Comparison of ENCODE assay signal across 18 cellular contexts in genomic region chr4:40848981-40849380, GRCh38.
A peak's percentile ranks its signal among the peaks of the same experiment; 100 is the strongest.
DNase-seq lines count a peak whose midpoint lies in the region; ATAC-seq, FAIRE-seq and TF ChIP-seq lines count a peak whose summit lies in the region.
"Had no signal": no experiment of that assay in that cellular context is flagged by ENCODE, and none has a peak within 500 bp of the region (broad histone marks: within the 10 kb centered on the region; RNA-seq: fewer than 3 reads in every experiment).

No MANE protein-coding gene starts in this region.

- H3K27ac ChIP-seq in GM23338 (ENCODE audit: low read depth) (peak overlapping the region; percentile 28; the same call in 1 of the 2 replicates), angular gyrus (ENCODE audit: low read depth, low read length) (peak overlapping the region; percentile 51)
- H3K27ac ChIP-seq: PC-9, thoracic aorta had no signal

- DNase-seq in GM23338 (ENCODE audit: low spot score), result no peak
- peak; percentile 14 for DNase-seq in fibroblast of gingiva (ENCODE audit: low read depth)
- DNase-seq in pons (ENCODE audit: low spot score), result peak; percentile 61
- no peak for DNase-seq in frontal cortex (ENCODE audit: low spot score in 2 of 2)
- DNase-seq in activated CD4-positive, alpha-beta T cell treated with anti-CD3 and anti-CD28 coated beads for 1 hour, result no peak
- DNase-seq in urothelium cell line (ENCODE audit: low spot score), result no peak
- DNase-seq: activated CD4-positive, alpha-beta T cell treated with anti-CD3 and anti-CD28 coated beads, Interleukin-2, amount 10 ng/mL, durations not matched to agents 24 days and 14 days; activated CD8-positive, alpha-beta memory T cell treated with anti-CD3 and anti-CD28 coated beads, Interleukin-2, amount 50 U/mL, for 48 hours; GOT3; NCI-H748 treated with DMSO at 0.1 percent for 48 hours; PC-9; right cardiac atrium; stimulated activated CD4-positive, alpha-beta T cell treated with anti-CD3 and anti-CD28 coated beads, Interleukin-1b, Interleukin-23, amount 100 ng/mL, for 48 hours had no signal

- peaks cover 29% of the 10 kb centered on the region for H3K4me1 ChIP-seq in GM23338 (ENCODE audit: insufficient read depth)

- H3K27ac Mint-ChIP-seq in GM23338, result peak overlapping the region; percentile 47
- H3K27ac Mint-ChIP-seq: activated CD4-positive, alpha-beta T cell treated with anti-CD3 and anti-CD28 coated beads, Interleukin-2, amount 10 ng/mL, durations not matched to agents 24 days and 14 days; IgD-negative memory B cell had no signal

- ATAC-seq in GM23338 (no peak), GM19455 (IDR thresholded peaks at IDR 0.05; ENCODE audit: unreplicated experiment) (no peak)
- ATAC-seq: right cardiac atrium had no signal

- H3F3A ChIP-seq in GM23338 (replicated peaks; ENCODE audit: low read depth), result no peaks in the 10 kb centered on the region

- H3K4me3 ChIP-seq in GM23338, result no peak overlapping the region
- H3K4me3 ChIP-seq: ascending aorta, PC-9, thoracic aorta had no signal

- TF ChIP-seq CTCF in GM23338 (conservative IDR thresholded peaks at IDR 0.05; ENCODE audit: low read depth in 2 of 2), result no peak

- no peaks in the 10 kb centered on the region; the same call in 1 of the 2 replicates for H3K9me2 ChIP-seq in GM23338 (ENCODE audit: insufficient read depth)

- H3K9me3 Mint-ChIP-seq in GM23338, result no peaks in the 10 kb centered on the region
- H3K9me3 Mint-ChIP-seq: activated CD4-positive, alpha-beta T cell treated with anti-CD3 and anti-CD28 coated beads, Interleukin-2, amount 10 ng/mL, durations not matched to agents 24 days and 14 days; IgD-negative memory B cell had no signal

- H3K4me2 ChIP-seq in GM23338, result peak overlapping the region; percentile 42; the same call in 1 of the 2 replicates
- H3K4me2 ChIP-seq: PC-9 had no signal

- H3K27me3 Mint-ChIP-seq in GM23338 (ENCODE audit: insufficient read depth, low read depth, poor library complexity), result peaks cover 8% of the 10 kb centered on the region

- H3K36me3 Mint-ChIP-seq in GM23338 (ENCODE audit: low read depth), result peaks cover 14% of the 10 kb centered on the region
- H3K36me3 Mint-ChIP-seq: IgD-negative memory B cell had no signal

- peaks cover 2% of the 10 kb centered on the region; the same call in 1 of the 2 replicates for H3K36me3 ChIP-seq in GM23338 (ENCODE audit: insufficient read depth)
- H3K36me3 ChIP-seq: ascending aorta, thoracic aorta had no signal

- H3K79me2 ChIP-seq in GM23338 (replicated peaks; ENCODE audit: insufficient read depth), result peaks cover 90% of the 10 kb centered on the region

- no peak for FAIRE-seq in frontal cortex (lab: Jason Lieb, UNC)
- no peak for FAIRE-seq in urothelium cell line (lab: Jason Lieb, UNC)

- peaks cover 42% of the 10 kb centered on the region for H3K4me1 Mint-ChIP-seq in GM23338
- H3K4me1 Mint-ChIP-seq: activated CD4-positive, alpha-beta T cell treated with anti-CD3 and anti-CD28 coated beads, Interleukin-2, amount 10 ng/mL, durations not matched to agents 24 days and 14 days; IgD-negative memory B cell had no signal

- no peak overlapping the region for H2AFZ ChIP-seq in GM23338
- H2AFZ ChIP-seq: PC-9 had no signal

- peak overlapping the region; percentile 0; the same call in 1 of the 3 replicates for H3K4me3 Mint-ChIP-seq in GM23338
- H3K4me3 Mint-ChIP-seq: activated CD4-positive, alpha-beta T cell treated with anti-CD3 and anti-CD28 coated beads, Interleukin-2, amount 10 ng/mL, durations not matched to agents 24 days and 14 days; IgD-negative memory B cell had no signal

- H3K27me3 ChIP-seq in GM23338 (ENCODE audit: insufficient read depth), result no peaks in the 10 kb centered on the region
- H3K27me3 ChIP-seq: ascending aorta had no signal

- peaks cover 16% of the 10 kb centered on the region for H4K20me1 ChIP-seq in GM23338 (replicated peaks; ENCODE audit: insufficient read depth)

TF ChIP-seq in GM23338, 12 proteins besides CTCF, POLR2A, EP300 and RAD21 (continues in another document):
- TF ChIP-seq JUNB (IDR thresholded peaks at IDR 0.05; ENCODE audit: unreplicated experiment) (no peak), EZH2 (IDR thresholded peaks at IDR 0.05; ENCODE audit: low read depth, unreplicated experiment) (no peak), STAT1 (IDR thresholded peaks at IDR 0.05; ENCODE audit: unreplicated experiment) (no peak), ETS1 (IDR thresholded peaks at IDR 0.05) (no peak), NANOG (IDR thresholded peaks at IDR 0.05; ENCODE audit: borderline replicate concordance) (no peak), ZNF114 (CRISPR knock-in tag; IDR thresholded peaks at IDR 0.05) (no peak), REST (IDR thresholded peaks at IDR 0.05; ENCODE audit: unreplicated experiment) (no peak)

Comparison
In these comparisons a context has a peak if more than half of its experiments do, and no peak if none do; other contexts are left out.
1. DNase-seq: peak in fibroblast of gingiva (single experiment) and pons (single experiment); none in GM23338 (single experiment), frontal cortex (0 of 2), activated CD4-positive, alpha-beta T cell treated with anti-CD3 and anti-CD28 coated beads for 1 hour (single experiment) and urothelium cell line (single experiment).